ENCODE assay signal across 13 cellular contexts in the genomic region with DNA sequence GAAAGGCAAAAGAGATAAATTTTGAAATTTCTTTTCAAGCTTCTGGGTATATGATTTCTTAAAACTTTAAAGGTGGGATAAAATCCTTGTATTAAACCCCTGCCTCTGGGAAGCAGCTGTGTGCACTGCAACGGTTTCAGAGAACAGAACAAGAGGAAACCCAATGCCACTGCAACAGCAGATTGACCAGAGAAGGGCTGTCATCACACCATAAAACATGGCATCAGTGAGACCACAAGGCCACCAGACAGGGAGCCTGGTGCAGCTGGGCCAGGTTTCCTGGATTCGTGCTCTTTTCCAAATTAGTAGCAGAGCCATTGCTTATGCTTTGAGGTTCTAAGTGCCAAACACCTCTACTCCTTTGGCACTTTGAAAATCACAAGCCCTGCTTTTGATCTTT.
"Had no signal": no experiment of that assay in that cellular context is flagged by ENCODE, and none has a peak within 500 bp of the region (broad histone marks: within the 10 kb centered on the region; RNA-seq: fewer than 3 reads in every experiment).

No MANE protein-coding gene starts in this region.

- ATAC-seq: activated CD4-positive, CD25-positive, alpha-beta regulatory T cell treated with anti-CD3 and anti-CD28 coated beads, Interleukin-2, amount 50 U/mL, for 24 hours; activated T-helper 17 cell treated with anti-CD3 and anti-CD28 coated beads, Interleukin-2, amount 50 U/mL, for 72 hours; left colon; stimulated activated effector memory CD8-positive, alpha-beta T cell treated with anti-CD3 and anti-CD28 coated beads, Interleukin-12 subunit alpha, Interleukin-12 subunit beta, amount 100 ng/mL, for 72 hours had no signal

- H3K36me3 ChIP-seq: uterus had no signal

- H3K27ac ChIP-seq: ascending aorta, parathyroid adenoma, tibial artery, uterus had no signal

- H3K9ac ChIP-seq: parathyroid adenoma had no signal

- H2AFZ ChIP-seq: parathyroid adenoma had no signal

- H3K9me3 ChIP-seq: ascending aorta, tibial artery, uterus had no signal

- DNase-seq: activated CD4-positive, alpha-beta T cell treated with anti-CD3 and anti-CD28 coated beads, Interleukin-2, amount 50 U/mL, for 1 hour; activated naive CD4-positive, alpha-beta T cell treated with anti-CD3 and anti-CD28 coated beads for 36 hours; endodermal cell; left colon; midbrain; naive B cell; tibial artery; uterus had no signal

- H3K27me3 ChIP-seq: ascending aorta, tibial artery, uterus had no signal

- H3K4me3 ChIP-seq: ascending aorta, tibial artery, uterus had no signal

- H3K79me2 ChIP-seq: parathyroid adenoma had no signal

- H3K4me1 ChIP-seq: ascending aorta, parathyroid adenoma, tibial artery, uterus had no signal
